In genomic region chr1:170537798-170538503, GRCh38 we compare ENCODE assay signal across 13 cellular contexts. TPM values are rescaled to one million over a fixed set of nuclear protein-coding genes. Genes with fewer than 3 reads are reported as not detected.
DNase-seq lines count a peak whose midpoint lies in the region; ATAC-seq lines count a peak whose summit lies in the region.
"Had no signal": no experiment of that assay in that cellular context is flagged by ENCODE, and none has a peak within 500 bp of the region (broad histone marks: within the 10 kb centered on the region; RNA-seq: fewer than 3 reads in every experiment).

No MANE protein-coding gene starts in this region.

- H3K4me3 ChIP-seq in skeletal muscle tissue (ENCODE audit: low read length in 3 of 3): no peak overlapping the region
- H3K4me3 ChIP-seq: gastrocnemius medialis, upper lobe of right lung had no signal

- peaks cover 5 to 21% (median 10%) of the 10 kb centered on the region in 3 donors for H3K4me1 ChIP-seq in skeletal muscle tissue (ENCODE audit: control insufficient read depth in 3 of 3, insufficient read depth in 3 of 3, low read length in 3 of 3)

- H3K27me3 ChIP-seq in skeletal muscle tissue (ENCODE audit: control insufficient read depth in 3 of 3, insufficient read depth in 3 of 3, low read length in 3 of 3): no peaks in the 10 kb centered on the region
- H3K27me3 ChIP-seq: gastrocnemius medialis, upper lobe of right lung had no signal

- peak overlapping the region; percentile 19 for H3K27ac ChIP-seq in skeletal muscle tissue (ENCODE audit: low read depth, low read length)
- H3K27ac ChIP-seq: gastrocnemius medialis, HL-60, upper lobe of right lung had no signal

- H3K36me3 ChIP-seq in skeletal muscle tissue (ENCODE audit: control insufficient read depth in 3 of 3, insufficient read depth in 3 of 3, low read length in 3 of 3): peaks cover 2 to 24% (median 23%) of the 10 kb centered on the region in 3 donors

- no peak overlapping the region for H3K9ac ChIP-seq in skeletal muscle tissue (ENCODE audit: low read depth in 1 of 3, low read length in 3 of 3)

- no peaks in the 10 kb centered on the region for H3K9me3 ChIP-seq in skeletal muscle tissue (ENCODE audit: control insufficient read depth in 3 of 3, low read length in 3 of 3)
- H3K9me3 ChIP-seq: gastrocnemius medialis, upper lobe of right lung had no signal

- ATAC-seq in left ventricle myocardium superior (peak; percentile 73), HG02970 (IDR thresholded peaks at IDR 0.05; ENCODE audit: low FRiP score, unreplicated experiment) (no peak), HG03469 (IDR thresholded peaks at IDR 0.05; ENCODE audit: unreplicated experiment) (no peak)
- ATAC-seq: gastrocnemius medialis had no signal

- intact Hi-C loops in left ventricle myocardium superior (cut with micrococcal nuclease): loop anchor here (5.0 to 10.0 kb wide), 2 partner anchors 344 to 463 kb away; partner anchors contain the start of gene KIFAP3

- DNase-seq in SIG-M5 treated with dmso at 0.1 percent for 504 hours (lab: John Stamatoyannopoulos, UW; ENCODE audit: unreplicated experiment): peak; percentile 30
- DNase-seq in SIG-M5 (lab: John Stamatoyannopoulos, UW): no peak
- peak; percentile 25 for DNase-seq in amniotic stem cell (lab: John Stamatoyannopoulos, UW)
- DNase-seq in left ventricle myocardium superior: no peak
- DNase-seq in ureter (ENCODE audit: low spot score): no peak
- DNase-seq: gastrocnemius medialis, MM.1S, NCI-H2171 treated with DMSO at 0.1 percent for 48 hours, upper lobe of right lung had no signal

RNA-seq across cellular contexts. Expression of gene GORAB, which starts 6.0 kb away (rescaled TPM):
- total RNA-seq in left ventricle myocardium superior (10.0 TPM), skeletal muscle tissue (9.4 TPM), ureter (18.2 TPM)

Comparison
In these comparisons a context has a peak if more than half of its experiments do, and no peak if none do; other contexts are left out.
1. DNase-seq: peak in SIG-M5 treated with dmso at 0.1 percent for 504 hours (single experiment) and amniotic stem cell (single experiment); none in SIG-M5 (single experiment), left ventricle myocardium superior (single experiment) and ureter (single experiment).